ENCODE assay signal across 8 cellular contexts in genomic region chr7:22884911-22885823, GRCh38.
DNase-seq lines count a peak whose midpoint lies in the region; ATAC-seq and TF ChIP-seq lines count a peak whose summit lies in the region.

No MANE protein-coding gene starts in this region.

- in situ Hi-C loops in GM13976 (cut with MboI; ENCODE audit: low sequenced_read_pairs, unreplicated experiment), result no loop called here

- no peak overlapping the region for H3K4me3 ChIP-seq in WERI-Rb-1 (ENCODE audit: low read depth, low read length)

- no peak overlapping the region for H3K27ac ChIP-seq in WERI-Rb-1

- H3K9me3 ChIP-seq in WERI-Rb-1 (ENCODE audit: severe bottlenecking), result no peaks in the 10 kb centered on the region

- H3K27me3 ChIP-seq in WERI-Rb-1 (ENCODE audit: insufficient read depth, low read depth, severe bottlenecking), result no peaks in the 10 kb centered on the region

- CTCF ChIA-PET in activated CD8-positive, alpha-beta T cell treated with anti-CD3 and anti-CD28 coated beads, Interleukin-2, amount 10 ng/mL, durations not matched to agents 7 days and 5 days (lab: Charles Lee), result interaction anchor here (0.7 to 1.9 kb wide), 10 partner anchors 12 to 171 kb away, joined by 3 to 8 read pairs (median 4); no protein-coding TSS in a partner anchor

- ATAC-seq in GM21360 (IDR thresholded peaks at IDR 0.05; ENCODE audit: unreplicated experiment), result peak; percentile 52
- peak; percentile 44 for ATAC-seq in HG03280 (IDR thresholded peaks at IDR 0.05; ENCODE audit: unreplicated experiment)
- peak; percentile 6 for ATAC-seq in activated CD8-positive, alpha-beta T cell treated with anti-CD3 and anti-CD28 coated beads, Interleukin-2, amount 10 ng/mL, durations not matched to agents 7 days and 5 days
- ATAC-seq in omental fat pad (ENCODE audit: low FRiP score), result no peak

- no peaks in the 10 kb centered on the region for H3K9me3 Mint-ChIP-seq in activated CD8-positive, alpha-beta T cell treated with anti-CD3 and anti-CD28 coated beads, Interleukin-2, amount 10 ng/mL, durations not matched to agents 7 days and 5 days (ENCODE audit: insufficient read depth)

- no peaks in the 10 kb centered on the region for H3K36me3 ChIP-seq in WERI-Rb-1

- no peaks in the 10 kb centered on the region for H3K36me3 Mint-ChIP-seq in activated CD8-positive, alpha-beta T cell treated with anti-CD3 and anti-CD28 coated beads, Interleukin-2, amount 10 ng/mL, durations not matched to agents 7 days and 5 days (ENCODE audit: low read depth)

- H3K4me3 Mint-ChIP-seq in activated CD8-positive, alpha-beta T cell treated with anti-CD3 and anti-CD28 coated beads, Interleukin-2, amount 10 ng/mL, durations not matched to agents 7 days and 5 days, result peak overlapping the region; percentile 53

- DNase-seq in GM13976 (ENCODE audit: low spot score), result peak; percentile 40
- no peak for DNase-seq in activated CD8-positive, alpha-beta T cell treated with anti-CD3 and anti-CD28 coated beads, Interleukin-2, amount 10 ng/mL, durations not matched to agents 7 days and 5 days
- DNase-seq in NCI-H1436 treated with DMSO at 0.1 percent for 48 hours (lab: John Stamatoyannopoulos, UW), result no peak
- DNase-seq in GM03348 (ENCODE audit: low spot score), result no peak
- no peak for DNase-seq in WERI-Rb-1
- DNase-seq in omental fat pad (ENCODE audit: low spot score), result no peak

- POLR2A ChIA-PET in activated CD8-positive, alpha-beta T cell treated with anti-CD3 and anti-CD28 coated beads, Interleukin-2, amount 10 ng/mL, durations not matched to agents 7 days and 5 days (lab: Charles Lee), result interaction anchor here (1.0 to 1.3 kb wide), 4 partner anchors 12 to 63 kb away, joined by 3 to 4 read pairs (median 3); partner anchors contain the start of gene TOMM7

- H3K27ac Mint-ChIP-seq in activated CD8-positive, alpha-beta T cell treated with anti-CD3 and anti-CD28 coated beads, Interleukin-2, amount 10 ng/mL, durations not matched to agents 7 days and 5 days, result peak overlapping the region; percentile 89

- H3K4me1 Mint-ChIP-seq in activated CD8-positive, alpha-beta T cell treated with anti-CD3 and anti-CD28 coated beads, Interleukin-2, amount 10 ng/mL, durations not matched to agents 7 days and 5 days (ENCODE audit: low read depth), result peaks cover 22% of the 10 kb centered on the region

- no peaks in the 10 kb centered on the region for H3K27me3 Mint-ChIP-seq in activated CD8-positive, alpha-beta T cell treated with anti-CD3 and anti-CD28 coated beads, Interleukin-2, amount 10 ng/mL, durations not matched to agents 7 days and 5 days (ENCODE audit: low read depth)

- TF ChIP-seq CTCF in GM13976 (IDR thresholded peaks at IDR 0.05; ENCODE audit: borderline replicate concordance, control extremely low read depth, extremely low read depth, insufficient read depth, missing control alignments) (no peak), WERI-Rb-1 (IDR thresholded peaks at IDR 0.05; ENCODE audit: low read depth, low read length) (no peak), omental fat pad (IDR thresholded peaks at IDR 0.05) (no peak)
